ENCODE assay signal across 1 cellular context in genomic region chr18:58661423-58661822, GRCh38.
TF ChIP-seq lines count a peak whose summit lies in the region.

No MANE protein-coding gene starts in this region.

TF ChIP-seq in GM23338, 12 proteins besides CTCF, POLR2A, EP300 and RAD21:
- TF ChIP-seq ZNF462 (CRISPR knock-in tag; IDR thresholded peaks at IDR 0.05) (no peak), NANOG (IDR thresholded peaks at IDR 0.05; ENCODE audit: borderline replicate concordance) (no peak)
TF ChIP-seq in GM23338: peak in this region for 0.
